In the genomic region with DNA sequence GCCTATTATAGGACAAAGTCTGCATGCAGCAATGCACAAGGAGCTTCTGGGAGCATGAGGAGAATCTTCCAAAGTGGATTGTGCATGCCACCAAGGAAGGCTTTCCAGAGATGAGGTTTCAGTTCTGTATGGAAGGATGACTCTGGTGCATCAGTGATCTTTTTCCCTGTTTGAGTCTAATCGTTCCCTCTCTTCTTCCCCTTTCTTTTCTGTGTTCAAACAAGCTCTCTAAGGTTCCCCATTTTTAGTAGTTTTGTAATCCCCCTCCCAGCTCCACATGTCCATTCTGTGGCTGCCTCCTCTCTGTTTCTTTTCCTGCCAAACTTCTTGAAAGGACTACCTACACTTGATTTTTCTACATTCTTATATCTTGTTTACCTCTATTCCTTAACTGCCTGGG, we compare ENCODE assay signal across 1 cellular context.
TF ChIP-seq lines count a peak whose summit lies in the region.

No MANE protein-coding gene starts in this region.

TF ChIP-seq in HepG2, 621 proteins besides CTCF, POLR2A, EP300 and RAD21 (continued from another document):
- TF ChIP-seq, protein P1, sequence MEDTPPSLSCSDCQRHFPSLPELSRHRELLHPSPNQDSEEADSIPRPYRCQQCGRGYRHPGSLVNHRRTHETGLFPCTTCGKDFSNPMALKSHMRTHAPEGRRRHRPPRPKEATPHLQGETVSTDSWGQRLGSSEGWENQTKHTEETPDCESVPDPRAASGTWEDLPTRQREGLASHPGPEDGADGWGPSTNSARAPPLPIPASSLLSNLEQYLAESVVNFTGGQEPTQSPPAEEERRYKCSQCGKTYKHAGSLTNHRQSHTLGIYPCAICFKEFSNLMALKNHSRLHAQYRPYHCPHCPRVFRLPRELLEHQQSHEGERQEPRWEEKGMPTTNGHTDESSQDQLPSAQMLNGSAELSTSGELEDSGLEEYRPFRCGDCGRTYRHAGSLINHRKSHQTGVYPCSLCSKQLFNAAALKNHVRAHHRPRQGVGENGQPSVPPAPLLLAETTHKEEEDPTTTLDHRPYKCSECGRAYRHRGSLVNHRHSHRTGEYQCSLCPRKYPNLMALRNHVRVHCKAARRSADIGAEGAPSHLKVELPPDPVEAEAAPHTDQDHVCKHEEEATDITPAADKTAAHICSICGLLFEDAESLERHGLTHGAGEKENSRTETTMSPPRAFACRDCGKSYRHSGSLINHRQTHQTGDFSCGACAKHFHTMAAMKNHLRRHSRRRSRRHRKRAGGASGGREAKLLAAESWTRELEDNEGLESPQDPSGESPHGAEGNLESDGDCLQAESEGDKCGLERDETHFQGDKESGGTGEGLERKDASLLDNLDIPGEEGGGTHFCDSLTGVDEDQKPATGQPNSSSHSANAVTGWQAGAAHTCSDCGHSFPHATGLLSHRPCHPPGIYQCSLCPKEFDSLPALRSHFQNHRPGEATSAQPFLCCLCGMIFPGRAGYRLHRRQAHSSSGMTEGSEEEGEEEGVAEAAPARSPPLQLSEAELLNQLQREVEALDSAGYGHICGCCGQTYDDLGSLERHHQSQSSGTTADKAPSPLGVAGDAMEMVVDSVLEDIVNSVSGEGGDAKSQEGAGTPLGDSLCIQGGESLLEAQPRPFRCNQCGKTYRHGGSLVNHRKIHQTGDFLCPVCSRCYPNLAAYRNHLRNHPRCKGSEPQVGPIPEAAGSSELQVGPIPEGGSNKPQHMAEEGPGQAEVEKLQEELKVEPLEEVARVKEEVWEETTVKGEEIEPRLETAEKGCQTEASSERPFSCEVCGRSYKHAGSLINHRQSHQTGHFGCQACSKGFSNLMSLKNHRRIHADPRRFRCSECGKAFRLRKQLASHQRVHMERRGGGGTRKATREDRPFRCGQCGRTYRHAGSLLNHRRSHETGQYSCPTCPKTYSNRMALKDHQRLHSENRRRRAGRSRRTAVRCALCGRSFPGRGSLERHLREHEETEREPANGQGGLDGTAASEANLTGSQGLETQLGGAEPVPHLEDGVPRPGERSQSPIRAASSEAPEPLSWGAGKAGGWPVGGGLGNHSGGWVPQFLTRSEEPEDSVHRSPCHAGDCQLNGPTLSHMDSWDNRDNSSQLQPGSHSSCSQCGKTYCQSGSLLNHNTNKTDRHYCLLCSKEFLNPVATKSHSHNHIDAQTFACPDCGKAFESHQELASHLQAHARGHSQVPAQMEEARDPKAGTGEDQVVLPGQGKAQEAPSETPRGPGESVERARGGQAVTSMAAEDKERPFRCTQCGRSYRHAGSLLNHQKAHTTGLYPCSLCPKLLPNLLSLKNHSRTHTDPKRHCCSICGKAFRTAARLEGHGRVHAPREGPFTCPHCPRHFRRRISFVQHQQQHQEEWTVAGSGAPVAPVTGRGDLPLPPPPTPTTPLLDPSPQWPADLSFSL (CRISPR knock-in tag; IDR thresholded peaks at IDR 0.05): no peak
- TF ChIP-seq HOXD1 (CRISPR knock-in tag; IDR thresholded peaks at IDR 0.05): no peak
- no peak for TF ChIP-seq RORA (CRISPR knock-in tag; IDR thresholded peaks at IDR 0.05)
- TF ChIP-seq KLF16 (CRISPR knock-in tag; IDR thresholded peaks at IDR 0.05): no peak
- no peak for TF ChIP-seq POLR2G (IDR thresholded peaks at IDR 0.05; ENCODE audit: low read depth, low read length)
- TF ChIP-seq ZNF557 (CRISPR knock-in tag; IDR thresholded peaks at IDR 0.05): no peak
- TF ChIP-seq ZNF569 (CRISPR knock-in tag; IDR thresholded peaks at IDR 0.05; ENCODE audit: borderline replicate concordance): no peak
- TF ChIP-seq ZNF605 (CRISPR knock-in tag; IDR thresholded peaks at IDR 0.05): no peak
- TF ChIP-seq, protein P2, sequence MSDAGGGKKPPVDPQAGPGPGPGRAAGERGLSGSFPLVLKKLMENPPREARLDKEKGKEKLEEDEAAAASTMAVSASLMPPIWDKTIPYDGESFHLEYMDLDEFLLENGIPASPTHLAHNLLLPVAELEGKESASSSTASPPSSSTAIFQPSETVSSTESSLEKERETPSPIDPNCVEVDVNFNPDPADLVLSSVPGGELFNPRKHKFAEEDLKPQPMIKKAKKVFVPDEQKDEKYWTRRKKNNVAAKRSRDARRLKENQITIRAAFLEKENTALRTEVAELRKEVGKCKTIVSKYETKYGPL (CRISPR knock-in tag; IDR thresholded peaks at IDR 0.05): no peak
- no peak for TF ChIP-seq PITX1 (CRISPR knock-in tag; IDR thresholded peaks at IDR 0.05)
- TF ChIP-seq, protein P3, sequence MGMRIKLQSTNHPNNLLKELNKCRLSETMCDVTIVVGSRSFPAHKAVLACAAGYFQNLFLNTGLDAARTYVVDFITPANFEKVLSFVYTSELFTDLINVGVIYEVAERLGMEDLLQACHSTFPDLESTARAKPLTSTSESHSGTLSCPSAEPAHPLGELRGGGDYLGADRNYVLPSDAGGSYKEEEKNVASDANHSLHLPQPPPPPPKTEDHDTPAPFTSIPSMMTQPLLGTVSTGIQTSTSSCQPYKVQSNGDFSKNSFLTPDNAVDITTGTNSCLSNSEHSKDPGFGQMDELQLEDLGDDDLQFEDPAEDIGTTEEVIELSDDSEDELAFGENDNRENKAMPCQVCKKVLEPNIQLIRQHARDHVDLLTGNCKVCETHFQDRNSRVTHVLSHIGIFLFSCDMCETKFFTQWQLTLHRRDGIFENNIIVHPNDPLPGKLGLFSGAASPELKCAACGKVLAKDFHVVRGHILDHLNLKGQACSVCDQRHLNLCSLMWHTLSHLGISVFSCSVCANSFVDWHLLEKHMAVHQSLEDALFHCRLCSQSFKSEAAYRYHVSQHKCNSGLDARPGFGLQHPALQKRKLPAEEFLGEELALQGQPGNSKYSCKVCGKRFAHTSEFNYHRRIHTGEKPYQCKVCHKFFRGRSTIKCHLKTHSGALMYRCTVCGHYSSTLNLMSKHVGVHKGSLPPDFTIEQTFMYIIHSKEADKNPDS (CRISPR knock-in tag; IDR thresholded peaks at IDR 0.05): no peak
- TF ChIP-seq RBM22 (optimal IDR thresholded peaks at IDR 0.05; ENCODE audit: low read length): no peak
- TF ChIP-seq, protein P4, sequence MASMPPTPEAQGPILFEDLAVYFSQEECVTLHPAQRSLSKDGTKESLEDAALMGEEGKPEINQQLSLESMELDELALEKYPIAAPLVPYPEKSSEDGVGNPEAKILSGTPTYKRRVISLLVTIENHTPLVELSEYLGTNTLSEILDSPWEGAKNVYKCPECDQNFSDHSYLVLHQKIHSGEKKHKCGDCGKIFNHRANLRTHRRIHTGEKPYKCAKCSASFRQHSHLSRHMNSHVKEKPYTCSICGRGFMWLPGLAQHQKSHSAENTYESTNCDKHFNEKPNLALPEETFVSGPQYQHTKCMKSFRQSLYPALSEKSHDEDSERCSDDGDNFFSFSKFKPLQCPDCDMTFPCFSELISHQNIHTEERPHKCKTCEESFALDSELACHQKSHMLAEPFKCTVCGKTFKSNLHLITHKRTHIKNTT (CRISPR knock-in tag; IDR thresholded peaks at IDR 0.05): no peak
- TF ChIP-seq SMAD9 (CRISPR knock-in tag; IDR thresholded peaks at IDR 0.05): no peak
- TF ChIP-seq TCF7 (IDR thresholded peaks at IDR 0.05; ENCODE audit: low read depth): no peak
TF ChIP-seq in HepG2: peak in this region for 0.
